In genomic region chr19:37654833-37655688, GRCh38 we compare ENCODE assay signal across 8 cellular contexts. TPM values are rescaled to one million over a fixed set of nuclear protein-coding genes. Genes with fewer than 3 reads are reported as not detected.
DNase-seq lines count a peak whose midpoint lies in the region; ATAC-seq and TF ChIP-seq lines count a peak whose summit lies in the region.

TSS of gene ZFP30 (minus strand) at chr19:37655465. CDS start at chr19:37647822, 7,643 bp downstream.

- H3K27me3 ChIP-seq in Karpas-422 (ENCODE audit: low read length) (no peaks in the 10 kb centered on the region), SK-N-SH (ENCODE audit: insufficient read depth) (no peaks in the 10 kb centered on the region), trophoblast cell (ENCODE audit: insufficient read depth, low read length) (no peaks in the 10 kb centered on the region), thyroid gland (no peaks in the 10 kb centered on the region)

- TF ChIP-seq CTCF in SK-N-SH (IDR thresholded peaks at IDR 0.05) = no peak
- no peak for TF ChIP-seq CTCF in thyroid gland (IDR thresholded peaks at IDR 0.05)

- peak within 1 kb of the TSS; percentile 72 for H2BK5ac ChIP-seq in trophoblast cell (ENCODE audit: low read depth, low read length, poor library complexity)

- no peak within 1 kb of the TSS for H2BK12ac ChIP-seq in trophoblast cell (ENCODE audit: low read length)

- POLR2A ChIA-PET in SK-N-SH (lab: Yijun Ruan, JAX) = interaction anchor here (0.7 to 1.5 kb wide), 4 partner anchors 37 to 578 kb away, joined by 3 to 5 read pairs (median 3); partner anchors contain the start of genes ZNF540, ZNF571 and ZNF793

- H3K14ac ChIP-seq in trophoblast cell (ENCODE audit: low read length) = peak within 1 kb of the TSS; percentile 91

- H3K18ac ChIP-seq in trophoblast cell (ENCODE audit: low read length) = peak within 1 kb of the TSS; percentile 47

- H3K4ac ChIP-seq in trophoblast cell (ENCODE audit: low read depth, low read length) = peak within 1 kb of the TSS; percentile 54

- H3K36me3 ChIP-seq in Karpas-422 (ENCODE audit: insufficient read depth, low read length) = peaks cover 32% of the 10 kb centered on the region
- peaks cover 0 to 34% of the 10 kb centered on the region in 2 experiments for H3K36me3 ChIP-seq in SK-N-SH (replicated peaks in 1 of 2; ENCODE audit: control insufficient read depth in 1 of 2, insufficient read depth in 2 of 2, low read length in 1 of 2)
- H3K36me3 ChIP-seq in trophoblast cell (ENCODE audit: control insufficient read depth in 1 of 2, insufficient read depth in 2 of 2, low read length in 2 of 2) = no peaks in the 10 kb centered on the region
- H3K36me3 ChIP-seq in thyroid gland = no peaks in the 10 kb centered on the region

- H2AFZ ChIP-seq in Karpas-422 (ENCODE audit: low read length) (peak within 1 kb of the TSS; percentile 90), SK-N-SH (ENCODE audit: low read depth) (peak within 1 kb of the TSS; percentile 95), trophoblast cell (ENCODE audit: insufficient read depth, low read length, poor library complexity) (peak within 1 kb of the TSS; percentile 74)

- H3K9ac ChIP-seq in Karpas-422 (ENCODE audit: low read length) (peak within 1 kb of the TSS; percentile 94), SK-N-SH (peak within 1 kb of the TSS; percentile 88), trophoblast cell (ENCODE audit: low read length) (peak within 1 kb of the TSS; percentile 92)

- H4K12ac ChIP-seq in trophoblast cell (ENCODE audit: low read depth, low read length) = peak within 1 kb of the TSS; percentile 92

- H3K79me1 ChIP-seq in trophoblast cell (ENCODE audit: low read length) = peaks cover 14% of the 10 kb centered on the region

- H3F3A ChIP-seq in SK-N-SH (replicated peaks; ENCODE audit: insufficient read depth) = peaks cover 9% of the 10 kb centered on the region

- no peaks in the 10 kb centered on the region for H4K20me1 ChIP-seq in Karpas-422 (ENCODE audit: insufficient read depth, low read depth, low read length)
- H4K20me1 ChIP-seq in SK-N-SH (ENCODE audit: insufficient read depth) = no peaks in the 10 kb centered on the region

- no peak for TF ChIP-seq RAD21 in SK-N-SH (IDR thresholded peaks at IDR 0.05; ENCODE audit: low read length)

- H3K4me3 ChIP-seq in Karpas-422 (ENCODE audit: low read length) (peak within 1 kb of the TSS; percentile 92), SK-N-SH (ENCODE audit: low read depth in 2 of 2, low read length in 1 of 2) (peak within 1 kb of the TSS; percentile 82 to 91), trophoblast cell (ENCODE audit: low read depth, low read length) (peak within 1 kb of the TSS; percentile 86), thyroid gland (replicated peaks in 1 of 3) (peak within 1 kb of the TSS; percentile 47 to 89 (median 56))

- H3K9me3 ChIP-seq in Karpas-422 (ENCODE audit: low read length) = peaks cover 31% of the 10 kb centered on the region
- H3K9me3 ChIP-seq in SK-N-SH = peaks cover 16% of the 10 kb centered on the region
- peaks cover 3% of the 10 kb centered on the region for H3K9me3 ChIP-seq in trophoblast cell (ENCODE audit: insufficient read depth, low read depth, low read length)
- no peaks in the 10 kb centered on the region for H3K9me3 ChIP-seq in thyroid gland

- CTCF ChIA-PET in SK-N-SH (lab: Yijun Ruan, JAX) = no interaction called here

- no peak for TF ChIP-seq EP300 in SK-N-SH (IDR thresholded peaks at IDR 0.05; ENCODE audit: borderline replicate concordance in 1 of 2, low read depth in 1 of 2, low read length in 1 of 2)

- H3K27ac ChIP-seq in Karpas-422 (ENCODE audit: low read length) (peak within 1 kb of the TSS; percentile 73), SK-N-SH (ENCODE audit: low read depth in 2 of 2, low read length in 1 of 2) (peak within 1 kb of the TSS; percentile 80 to 96), trophoblast cell (ENCODE audit: low read depth, low read length) (peak within 1 kb of the TSS; percentile 85), thyroid gland (peak within 1 kb of the TSS; percentile 77 to 90 (median 84))

- ATAC-seq in GM21723 (IDR thresholded peaks at IDR 0.05; ENCODE audit: unreplicated experiment) = peak; percentile 67

- H2AK5ac ChIP-seq in trophoblast cell (ENCODE audit: low read length) = no peak within 1 kb of the TSS

- DNase-seq in DMS153 treated with DMSO at 0.1 percent for 48 hours (lab: John Stamatoyannopoulos, UW; ENCODE audit: unreplicated experiment) (peak; percentile 87), Karpas-422 (peak; percentile 92), SK-N-SH (peak; percentile 91), cardiac septum (ENCODE audit: low spot score) (peak; percentile 88), trophoblast cell (peak; percentile 71 to 85), thyroid gland (peak; percentile 94 to 95)
- peak; percentile 61 for DNase-seq in activated naive CD8-positive, alpha-beta T cell treated with anti-CD3 and anti-CD28 coated beads, Interleukin-2, amount 50 U/mL, for 16 hours (ENCODE audit: low read depth, low spot score)

- no peak within 1 kb of the TSS for H3K23ac ChIP-seq in trophoblast cell (ENCODE audit: low read length)

- peak within 1 kb of the TSS; percentile 48 for H2BK120ac ChIP-seq in trophoblast cell (ENCODE audit: insufficient read depth, low read length, poor library complexity)

- H3K4me2 ChIP-seq in Karpas-422 (ENCODE audit: low read depth, low read length, poor library complexity, severe bottlenecking) = peak within 1 kb of the TSS; percentile 88
- H3K4me2 ChIP-seq in SK-N-SH = peak within 1 kb of the TSS; percentile 87
- peak within 1 kb of the TSS; percentile 96 for H3K4me2 ChIP-seq in trophoblast cell (ENCODE audit: low read length)

- H3K79me2 ChIP-seq in Karpas-422 (ENCODE audit: low read length) (peaks cover 51% of the 10 kb centered on the region), SK-N-SH (ENCODE audit: insufficient read depth) (peaks cover 50% of the 10 kb centered on the region), trophoblast cell (ENCODE audit: control insufficient read depth, insufficient read depth, low read length, poor library complexity) (peaks cover 9% of the 10 kb centered on the region)

- WGBS in SK-N-SH (ENCODE audit: low lambda C conversion rate) = 6% methylated on average over 49 of the region's 66 CpGs
- no CpG with 5 or more reads among the region's 66 CpGs for WGBS in trophoblast cell (ENCODE audit: extremely low coverage, insufficient coverage, insufficient read length)
- 1% methylated on average over 32 to 44 of the region's 66 CpGs for WGBS in thyroid gland, 2 donors

- H4K8ac ChIP-seq in trophoblast cell (ENCODE audit: low read depth, low read length) = peak within 1 kb of the TSS; percentile 91

- H3K9me2 ChIP-seq in Karpas-422 (replicated peaks; ENCODE audit: insufficient read depth, low read length) (no peaks in the 10 kb centered on the region), SK-N-SH (no peaks in the 10 kb centered on the region)

- intact Hi-C loops in cardiac septum (cut with DNase I) = loop anchor here (2.0 to 5.0 kb wide), 2 partner anchors 58 to 64 kb away; partner anchors contain the start of gene ZNF607
- intact Hi-C loops in thyroid gland (cut with DNase I) = no loop called here

- peak in 1 of 2 donors; percentile 43 for TF ChIP-seq POLR2A in thyroid gland (IDR thresholded peaks at IDR 0.05)

- H4K91ac ChIP-seq in trophoblast cell (ENCODE audit: low read depth, low read length) = peak within 1 kb of the TSS; percentile 66

- H3K4me1 ChIP-seq in Karpas-422 (ENCODE audit: low read length) = peaks cover 15% of the 10 kb centered on the region
- H3K4me1 ChIP-seq in SK-N-SH (ENCODE audit: control insufficient read depth in 1 of 2, insufficient read depth in 2 of 2, low read depth in 1 of 2, low read length in 1 of 2) = no peaks in the 10 kb centered on the region; a peak in 1 of 4 replicates
- H3K4me1 ChIP-seq in trophoblast cell (ENCODE audit: control insufficient read depth in 1 of 2, insufficient read depth in 2 of 2, low read length in 2 of 2) = no peaks in the 10 kb centered on the region
- peaks cover 10 to 11% of the 10 kb centered on the region in 2 donors for H3K4me1 ChIP-seq in thyroid gland

TF ChIP-seq in SK-N-SH, 30 proteins besides CTCF, POLR2A, EP300 and RAD21:
- TF ChIP-seq MXI1 (IDR thresholded peaks at IDR 0.05; ENCODE audit: low read depth, low read length) (no peak), YY1 (IDR thresholded peaks at IDR 0.05; ENCODE audit: low read depth) (peak; percentile 43; the same call in 1 of the 2 replicates), TAF1 (IDR thresholded peaks at IDR 0.05; ENCODE audit: borderline replicate concordance, low read depth, low read length) (0 out of 2 replicates have a peak, but pooled peaks have one; percentile 13), JUND (IDR thresholded peaks at IDR 0.05) (no peak), RCOR1 (IDR thresholded peaks at IDR 0.05; ENCODE audit: low read length) (0 out of 2 replicates have a peak, but pooled peaks have one; percentile 6), ELF1 (IDR thresholded peaks at IDR 0.05) (0 out of 2 replicates have a peak, but pooled peaks have one; percentile 8), NRF1 (IDR thresholded peaks at IDR 0.05; ENCODE audit: low read depth, low read length) (0 out of 2 replicates have a peak, but pooled peaks have one; percentile 51), POLR2AphosphoS5 (IDR thresholded peaks at IDR 0.05; ENCODE audit: low read depth, low read length) (peak; percentile 40), CHD2 (IDR thresholded peaks at IDR 0.05; ENCODE audit: low read length, partially characterized antibody) (no peak)
TF ChIP-seq in SK-N-SH: peak in this region for 6.

RNA-seq across cellular contexts. Expression of gene ZFP30, which starts in this region (rescaled TPM):
- total RNA-seq in Karpas-422 (2014; rRNA removed; shearing (Covaris generic); ENCODE audit: low replicate concordance) = 15.4 and 17.8 TPM in 2 replicates
- polyA plus RNA-seq in SK-N-SH (2012; rRNA removed) = 2.3 and 2.5 TPM in 2 replicates
- 1.8 and 1.9 TPM in 2 replicates for polyA plus RNA-seq in SK-N-SH (2012; cell fraction: cytosol; rRNA removed)
- polyA plus RNA-seq in SK-N-SH (2012; cell fraction: nucleus; rRNA removed) = 8.5 and 9.9 TPM in 2 replicates
- total RNA-seq in cardiac septum (6.6 TPM), thyroid gland (10 to 100 TPM; 18.5 to 29.4 (median 23.2) TPM)
- 4.8 and 4.9 TPM in 2 replicates for polyA plus RNA-seq in trophoblast cell (2013)

Comparison
In these comparisons a context has a peak if more than half of its experiments do, and no peak if none do; other contexts are left out.
1. Peak in every context shown above with its lines: DNase-seq, ATAC-seq, H3K4me3 ChIP-seq and H3K27ac ChIP-seq.